In the genomic region with DNA sequence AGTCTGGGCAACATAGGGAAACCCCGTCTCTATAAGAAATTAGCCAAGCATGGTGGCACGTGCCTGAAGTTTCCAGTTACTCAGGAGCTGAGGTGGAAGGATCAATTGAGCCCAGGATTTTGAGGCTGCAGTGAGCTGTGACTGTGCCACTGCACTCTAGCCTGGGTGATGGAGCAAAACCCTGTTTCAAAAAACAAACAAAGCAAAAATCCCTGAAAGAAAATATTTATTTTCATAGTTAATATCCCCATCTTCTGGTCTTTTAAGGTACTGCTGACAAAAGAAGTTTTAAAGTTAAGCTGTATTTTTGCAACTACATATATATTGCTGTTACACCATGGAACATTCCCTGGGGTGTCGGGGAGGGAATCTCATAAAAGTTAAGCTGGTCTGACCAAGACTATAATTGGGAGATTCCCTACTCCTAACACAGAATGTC, we compare ENCODE assay signal across 10 cellular contexts. TPM values are rescaled to one million over a fixed set of nuclear protein-coding genes. Genes with fewer than 3 reads are reported as not detected.
DNase-seq lines count a peak whose midpoint lies in the region; ATAC-seq and TF ChIP-seq lines count a peak whose summit lies in the region.
"Had no signal": no experiment of that assay in that cellular context is flagged by ENCODE, and none has a peak within 500 bp of the region (broad histone marks: within the 10 kb centered on the region; RNA-seq: fewer than 3 reads in every experiment).

No MANE protein-coding gene starts in this region.

- CTCF ChIA-PET in HEK293 (lab: Yijun Ruan, JAX) = interaction anchor here (0.6 to 4.8 kb wide), 19 partner anchors 13 to 749 kb away, joined by 3 to 45 read pairs (median 3); a partner anchor contains a TSS
- CTCF ChIA-PET in CD4-positive, alpha-beta T cell (lab: Charles Lee) = interaction anchor here (1.1 to 2.0 kb wide), 2 partner anchors 25 to 71 kb away, joined by 3 to 8 read pairs; no protein-coding TSS in a partner anchor

- H3K4me1 Mint-ChIP-seq in CD4-positive, alpha-beta T cell (ENCODE audit: low read depth) = peaks cover 8% of the 10 kb centered on the region

- H3K27me3 Mint-ChIP-seq in CD4-positive, alpha-beta T cell = no peaks in the 10 kb centered on the region

- no peaks in the 10 kb centered on the region for H3K27me3 ChIP-seq in ascending aorta
- no peaks in the 10 kb centered on the region for H3K27me3 ChIP-seq in CD4-positive, alpha-beta T cell (ENCODE audit: control insufficient read depth, insufficient read depth, low read length)

- intact Hi-C loops in ascending aorta (cut with DNase I) = loop anchor here (1.0 to 10.0 kb wide), 2 partner anchors 71 to 141 kb away; no protein-coding TSS in a partner anchor
- intact Hi-C loops in CD4-positive, alpha-beta T cell (cut with DNase I, micrococcal nuclease) = no loop called here

- TF ChIP-seq CTCF in HEK293 (tag by site-specific recombination; IDR thresholded peaks at IDR 0.05) (no peak), ascending aorta (IDR thresholded peaks at IDR 0.05) (peak; percentile 34 to 64 (median 51))
- TF ChIP-seq CTCF in CD4-positive, alpha-beta T cell (IDR thresholded peaks at IDR 0.05) = no peak

- H3K36me3 ChIP-seq in HEK293 (ENCODE audit: control insufficient read depth in 2 of 2, insufficient read depth in 1 of 2, low read length in 2 of 2) = peaks cover 0 to 6% of the 10 kb centered on the region in 2 experiments; a peak in 1 of 3 replicates
- peaks cover 0 to 10% of the 10 kb centered on the region in 2 donors for H3K36me3 ChIP-seq in ascending aorta

- ATAC-seq in GM21360 (IDR thresholded peaks at IDR 0.05; ENCODE audit: unreplicated experiment) = no peak
- no peak for ATAC-seq in CD4-positive, alpha-beta T cell (ENCODE audit: poor library complexity)

- no peaks in the 10 kb centered on the region for H3K9me3 Mint-ChIP-seq in CD4-positive, alpha-beta T cell

- POLR2A ChIA-PET in HEK293 (lab: Yijun Ruan, JAX) = interaction anchor here (0.8 kb wide), 1 partner anchor 221 kb away, joined by 3 read pairs; no protein-coding TSS in a partner anchor
- POLR2A ChIA-PET in CD4-positive, alpha-beta T cell (lab: Charles Lee) = no interaction called here

- H3K4me3 ChIP-seq in HEK293 (ENCODE audit: low read depth, low read length) = no peak overlapping the region
- no peak overlapping the region for H3K4me3 ChIP-seq in ascending aorta

- H3K4me1 ChIP-seq in HEK293 (ENCODE audit: control insufficient read depth, insufficient read depth, low read length) (no peaks in the 10 kb centered on the region), ascending aorta (no peaks in the 10 kb centered on the region)

- H3K27ac Mint-ChIP-seq in CD4-positive, alpha-beta T cell = no peak overlapping the region

- no peak overlapping the region for H3K27ac ChIP-seq in HEK293 (ENCODE audit: extremely low read depth, low read depth, low read length)
- H3K27ac ChIP-seq in ascending aorta = peak overlapping the region in 1 of 2 donors; percentile 49
- no peak overlapping the region for H3K27ac ChIP-seq in CD4-positive, alpha-beta T cell (ENCODE audit: low read depth, low read length)

- H3K9me3 ChIP-seq in HEK293 (ENCODE audit: control insufficient read depth, insufficient read depth, low read depth, low read length) (no peaks in the 10 kb centered on the region), ascending aorta (no peaks in the 10 kb centered on the region)
- no peaks in the 10 kb centered on the region for H3K9me3 ChIP-seq in CD4-positive, alpha-beta T cell (ENCODE audit: control insufficient read depth, low read length)

- H3K36me3 Mint-ChIP-seq in CD4-positive, alpha-beta T cell (ENCODE audit: low read depth) = peaks cover 78% of the 10 kb centered on the region

- H3K4me3 Mint-ChIP-seq in CD4-positive, alpha-beta T cell = no peak overlapping the region

- DNase-seq in AG08395 (ENCODE audit: low spot score) = peak; percentile 5
- DNase-seq in ascending aorta (ENCODE audit: low spot score in 2 of 2) = no peak
- peak; percentile 74 for DNase-seq in kidney tubule cell (ENCODE audit: low spot score)
- no peak for DNase-seq in anterior cingulate cortex (lab: John Stamatoyannopoulos, UW)
- DNase-seq in CD4-positive, alpha-beta T cell = no peak
- DNase-seq in NCI-H2107 treated with DMSO at 0.1 percent for 48 hours (lab: John Stamatoyannopoulos, UW; ENCODE audit: unreplicated experiment) = no peak
- DNase-seq: NCI-H2081 treated with DMSO at 0.1 percent for 48 hours; stimulated activated CD4-positive, alpha-beta T cell treated with anti-CD3 and anti-CD28 coated beads, Interleukin-4, amount 100 ng/mL, for 4 hours had no signal

TF ChIP-seq in HEK293, 187 proteins besides CTCF, POLR2A, EP300 and RAD21:
- no peak for TF ChIP-seq ZNF202 (tag by site-specific recombination; IDR thresholded peaks at IDR 0.05; ENCODE audit: borderline replicate concordance)
- TF ChIP-seq ZNF654 (tag by site-specific recombination; IDR thresholded peaks at IDR 0.05; ENCODE audit: low read depth) = peak; percentile 52
- no peak for TF ChIP-seq GFI1B (tag by site-specific recombination; IDR thresholded peaks at IDR 0.05)
- TF ChIP-seq, protein P1, sequence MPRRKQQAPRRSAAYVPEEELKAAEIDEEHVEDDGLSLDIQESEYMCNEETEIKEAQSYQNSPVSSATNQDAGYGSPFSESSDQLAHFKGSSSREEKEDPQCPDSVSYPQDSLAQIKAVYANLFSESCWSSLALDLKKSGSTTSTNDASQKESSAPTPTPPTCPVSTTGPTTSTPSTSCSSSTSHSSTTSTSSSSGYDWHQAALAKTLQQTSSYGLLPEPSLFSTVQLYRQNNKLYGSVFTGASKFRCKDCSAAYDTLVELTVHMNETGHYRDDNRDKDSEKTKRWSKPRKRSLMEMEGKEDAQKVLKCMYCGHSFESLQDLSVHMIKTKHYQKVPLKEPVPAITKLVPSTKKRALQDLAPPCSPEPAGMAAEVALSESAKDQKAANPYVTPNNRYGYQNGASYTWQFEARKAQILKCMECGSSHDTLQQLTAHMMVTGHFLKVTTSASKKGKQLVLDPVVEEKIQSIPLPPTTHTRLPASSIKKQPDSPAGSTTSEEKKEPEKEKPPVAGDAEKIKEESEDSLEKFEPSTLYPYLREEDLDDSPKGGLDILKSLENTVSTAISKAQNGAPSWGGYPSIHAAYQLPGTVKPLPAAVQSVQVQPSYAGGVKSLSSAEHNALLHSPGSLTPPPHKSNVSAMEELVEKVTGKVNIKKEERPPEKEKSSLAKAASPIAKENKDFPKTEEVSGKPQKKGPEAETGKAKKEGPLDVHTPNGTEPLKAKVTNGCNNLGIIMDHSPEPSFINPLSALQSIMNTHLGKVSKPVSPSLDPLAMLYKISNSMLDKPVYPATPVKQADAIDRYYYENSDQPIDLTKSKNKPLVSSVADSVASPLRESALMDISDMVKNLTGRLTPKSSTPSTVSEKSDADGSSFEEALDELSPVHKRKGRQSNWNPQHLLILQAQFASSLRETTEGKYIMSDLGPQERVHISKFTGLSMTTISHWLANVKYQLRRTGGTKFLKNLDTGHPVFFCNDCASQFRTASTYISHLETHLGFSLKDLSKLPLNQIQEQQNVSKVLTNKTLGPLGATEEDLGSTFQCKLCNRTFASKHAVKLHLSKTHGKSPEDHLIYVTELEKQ (tag by site-specific recombination; IDR thresholded peaks at IDR 0.05; ENCODE audit: borderline replicate concordance) = no peak
- TF ChIP-seq ZNF558 (tag by site-specific recombination; IDR thresholded peaks at IDR 0.05) = no peak
- TF ChIP-seq ZNF623 (tag by site-specific recombination; IDR thresholded peaks at IDR 0.05) = no peak
- TF ChIP-seq ZNF473 (tag by site-specific recombination; IDR thresholded peaks at IDR 0.05) = no peak
- no peak for TF ChIP-seq ZNF138 (tag by site-specific recombination; IDR thresholded peaks at IDR 0.05; ENCODE audit: borderline replicate concordance)

RNA-seq across cellular contexts. Expression of a gene that starts 26.0 kb away (rescaled TPM):
- 3.6 TPM for total RNA-seq in ascending aorta
- 10 to 100 TPM in 1 of 2 experiments, 1 to 10 TPM in 1; 8.1 to 12.1 TPM for total RNA-seq in CD4-positive, alpha-beta T cell

Comparison
In these comparisons a context has a peak if more than half of its experiments do, and no peak if none do; other contexts are left out.
1. DNase-seq: peak in AG08395 (single experiment) and kidney tubule cell (single experiment); none in ascending aorta (0 of 2), anterior cingulate cortex (0 of 58), CD4-positive, alpha-beta T cell (0 of 10) and NCI-H2107 treated with DMSO at 0.1 percent for 48 hours (single experiment).
2. CTCF ChIP-seq: peak in ascending aorta (3 of 3); none in HEK293 (single experiment) and CD4-positive, alpha-beta T cell (single experiment).